Comparison of ENCODE assay signal across 2 cellular contexts in genomic region chr7:31082017-31082416, GRCh38.
TF ChIP-seq lines count a peak whose summit lies in the region.

No MANE protein-coding gene starts in this region.

TF ChIP-seq in WTC11, 78 proteins besides CTCF, POLR2A, EP300 and RAD21 (continued from another document):
- TF ChIP-seq E2F5 (CRISPR knock-in tag; IDR thresholded peaks at IDR 0.05) = no peak
- TF ChIP-seq ZNF121 (CRISPR knock-in tag; IDR thresholded peaks at IDR 0.05) = no peak
- no peak for TF ChIP-seq ATF3 (CRISPR knock-in tag; conservative IDR thresholded peaks at IDR 0.05)
- no peak for TF ChIP-seq TP53 (CRISPR knock-in tag; IDR thresholded peaks at IDR 0.05)
- no peak for TF ChIP-seq MYBL2 (CRISPR knock-in tag; IDR thresholded peaks at IDR 0.05)
- TF ChIP-seq SMAD4 (CRISPR knock-in tag; IDR thresholded peaks at IDR 0.05) = no peak
- TF ChIP-seq ZNF232 (CRISPR knock-in tag; IDR thresholded peaks at IDR 0.05) = no peak

TF ChIP-seq in HepG2, 621 proteins besides CTCF, POLR2A, EP300 and RAD21 (continued from another document):
- TF ChIP-seq CSRNP1 (CRISPR knock-in tag; IDR thresholded peaks at IDR 0.05) (no peak), ZNF775 (CRISPR knock-in tag; IDR thresholded peaks at IDR 0.05; ENCODE audit: borderline replicate concordance) (no peak), ZBTB46 (CRISPR knock-in tag; IDR thresholded peaks at IDR 0.05; ENCODE audit: borderline replicate concordance) (no peak), TFDP1 (CRISPR knock-in tag; IDR thresholded peaks at IDR 0.05; ENCODE audit: borderline replicate concordance) (no peak), ZSCAN29 (CRISPR knock-in tag; conservative IDR thresholded peaks at IDR 0.05) (no peak), NFYB (CRISPR knock-in tag; IDR thresholded peaks at IDR 0.05) (no peak), RBM39 (IDR thresholded peaks at IDR 0.05; ENCODE audit: low read depth, low read length, poor library complexity, severe bottlenecking) (no peak), SRSF4 (IDR thresholded peaks at IDR 0.05; ENCODE audit: low read depth, low read length, poor library complexity, severe bottlenecking) (no peak), TIGD3 (CRISPR knock-in tag; IDR thresholded peaks at IDR 0.05; ENCODE audit: borderline replicate concordance) (no peak), ZNF569 (CRISPR knock-in tag; IDR thresholded peaks at IDR 0.05; ENCODE audit: borderline replicate concordance) (no peak), FOSL1 (CRISPR knock-in tag; IDR thresholded peaks at IDR 0.05; ENCODE audit: borderline replicate concordance) (no peak)
